ENCODE assay signal across 8 cellular contexts in the genomic region with DNA sequence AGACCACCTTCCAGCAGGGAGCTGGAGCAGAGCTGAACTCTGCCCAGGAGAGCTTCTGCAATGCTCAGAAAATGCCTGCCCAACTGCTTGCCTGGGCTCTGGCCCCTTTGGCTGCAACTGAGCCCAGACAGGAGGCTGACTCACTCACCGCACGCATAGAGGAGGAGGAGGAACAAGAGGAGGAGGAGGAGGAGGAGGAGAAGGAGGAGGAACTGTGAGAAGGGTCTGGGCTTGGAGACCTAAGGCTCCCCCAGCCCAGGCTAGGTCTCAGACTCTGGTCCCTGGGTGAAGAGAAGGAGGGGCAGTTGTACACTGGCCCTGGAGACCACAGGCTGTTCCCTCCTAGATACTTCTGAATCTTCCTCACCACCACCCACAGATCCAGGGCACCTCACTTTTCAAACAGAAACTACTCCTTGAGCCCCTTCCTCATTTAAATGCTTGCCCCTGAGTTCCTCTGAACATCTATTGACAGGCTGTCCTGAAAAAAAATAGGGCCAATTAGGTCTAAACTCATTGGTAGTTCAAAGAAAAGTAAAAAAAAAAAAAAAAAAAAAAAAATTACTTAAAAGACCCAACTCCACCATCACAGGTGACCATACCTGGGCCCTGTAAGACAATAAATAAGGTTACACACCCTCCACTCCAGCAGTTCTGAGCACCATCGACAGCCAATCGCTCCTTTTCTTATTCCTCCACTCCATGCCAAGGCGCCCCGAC. TPM values are rescaled to one million over a fixed set of nuclear protein-coding genes. Genes with fewer than 3 reads are reported as not detected.
A peak's percentile ranks its signal among the peaks of the same experiment; 100 is the strongest.
DNase-seq lines count a peak whose midpoint lies in the region; ATAC-seq, FAIRE-seq and TF ChIP-seq lines count a peak whose summit lies in the region.

No MANE protein-coding gene starts in this region.

- H3K27me3 ChIP-seq in Peyer's patch = no peaks in the 10 kb centered on the region
- H3K27me3 ChIP-seq in rectal smooth muscle tissue (ENCODE audit: control insufficient read depth, insufficient read depth, low read length) = no peaks in the 10 kb centered on the region

- peaks cover 56% of the 10 kb centered on the region for H3K36me3 Mint-ChIP-seq in activated T-helper 17 cell treated with anti-CD3 and anti-CD28 coated beads, Interleukin-2, amount 50 U/mL, for 72 hours (ENCODE audit: low read depth)
- no peaks in the 10 kb centered on the region for H3K36me3 Mint-ChIP-seq in glutamatergic neuron (ENCODE audit: unreplicated experiment)

- H3K9me3 ChIP-seq in Peyer's patch = no peaks in the 10 kb centered on the region

- H3K4me1 Mint-ChIP-seq in activated T-helper 17 cell treated with anti-CD3 and anti-CD28 coated beads, Interleukin-2, amount 50 U/mL, for 72 hours = peaks cover 33% of the 10 kb centered on the region
- H3K4me1 Mint-ChIP-seq in glutamatergic neuron (ENCODE audit: low read depth, unreplicated experiment) = no peaks in the 10 kb centered on the region

- no peaks in the 10 kb centered on the region for H3K9me3 Mint-ChIP-seq in activated T-helper 17 cell treated with anti-CD3 and anti-CD28 coated beads, Interleukin-2, amount 50 U/mL, for 72 hours
- H3K9me3 Mint-ChIP-seq in glutamatergic neuron (ENCODE audit: unreplicated experiment) = no peaks in the 10 kb centered on the region

- H3K36me3 ChIP-seq in Peyer's patch (peaks cover 0 to under 1% (median 0%) of the 10 kb centered on the region in 3 donors), rectal smooth muscle tissue (ENCODE audit: control insufficient read depth, insufficient read depth, low read length) (no peaks in the 10 kb centered on the region)

- H3K27me3 Mint-ChIP-seq in activated T-helper 17 cell treated with anti-CD3 and anti-CD28 coated beads, Interleukin-2, amount 50 U/mL, for 72 hours = peaks cover 3% of the 10 kb centered on the region
- peaks cover 21% of the 10 kb centered on the region for H3K27me3 Mint-ChIP-seq in glutamatergic neuron (ENCODE audit: unreplicated experiment)

- peak overlapping the region; percentile 38 for H3K9ac ChIP-seq in rectal smooth muscle tissue (ENCODE audit: low read length)

- peak; percentile 80 to 93 for TF ChIP-seq POLR2A in Peyer's patch (IDR thresholded peaks at IDR 0.05)

- no peak for TF ChIP-seq CTCF in GM12875 (IDR thresholded peaks at IDR 0.05; ENCODE audit: borderline replicate concordance, insufficient read depth, low read depth, low read length)
- no peak for TF ChIP-seq CTCF in Peyer's patch (IDR thresholded peaks at IDR 0.05)
- no peak for TF ChIP-seq CTCF in glutamatergic neuron (IDR thresholded peaks at IDR 0.05; ENCODE audit: partially characterized antibody, unreplicated experiment)

- H3K4me3 ChIP-seq in GM12875 (ENCODE audit: low read depth, low read length) = peak overlapping the region; percentile 61
- peak overlapping the region; percentile 51 to 61 (median 58) for H3K4me3 ChIP-seq in Peyer's patch
- H3K4me3 ChIP-seq in rectal smooth muscle tissue (ENCODE audit: low read length) = peak overlapping the region; percentile 75

- no peak for FAIRE-seq in GM19239 (lab: Jason Lieb, UNC)

- H3K4me1 ChIP-seq in Peyer's patch (peaks cover 5 to 28% (median 14%) of the 10 kb centered on the region in 4 donors), rectal smooth muscle tissue (ENCODE audit: control insufficient read depth, insufficient read depth, low read length) (no peaks in the 10 kb centered on the region)

- H3K27ac ChIP-seq in Peyer's patch (peak overlapping the region; percentile 67 to 92 (median 78)), rectal smooth muscle tissue (ENCODE audit: low read depth, low read length) (no peak overlapping the region)

- H3K27ac Mint-ChIP-seq in activated T-helper 17 cell treated with anti-CD3 and anti-CD28 coated beads, Interleukin-2, amount 50 U/mL, for 72 hours = peak overlapping the region; percentile 98
- no peak overlapping the region for H3K27ac Mint-ChIP-seq in glutamatergic neuron (ENCODE audit: unreplicated experiment)

- DNase-seq in Peyer's patch = peak in 2 of 3 donors; percentile 83
- no peak for DNase-seq in glutamatergic neuron
- no peak for DNase-seq in cerebellar nuclear complex (lab: John Stamatoyannopoulos, UW)
- no peak for DNase-seq in GM19239 (ENCODE audit: insufficient read length, low spot score)
- no peak for DNase-seq in NCI-H128 (lab: John Stamatoyannopoulos, UW; ENCODE audit: unreplicated experiment)

- peak overlapping the region; percentile 99 for H3K4me3 Mint-ChIP-seq in activated T-helper 17 cell treated with anti-CD3 and anti-CD28 coated beads, Interleukin-2, amount 50 U/mL, for 72 hours
- H3K4me3 Mint-ChIP-seq in glutamatergic neuron (ENCODE audit: unreplicated experiment) = peak overlapping the region; percentile 81

- ATAC-seq in activated T-helper 17 cell treated with anti-CD3 and anti-CD28 coated beads, Interleukin-2, amount 50 U/mL, for 72 hours (replicated peaks) = peak; percentile 81

RNA-seq across cellular contexts. Expression of gene VDR, which starts 0.7 kb away (rescaled TPM):
- total RNA-seq in Peyer's patch (100 to 1,000 TPM in 3 of 4 donors, 10 to 100 TPM in 1; 75.1 to 193 (median 156) TPM), glutamatergic neuron (ENCODE audit: unreplicated experiment) (not detected)
- total RNA-seq in activated T-helper 17 cell treated with anti-CD3 and anti-CD28 coated beads, Interleukin-2, amount 50 U/mL, for 72 hours = 100 to 1,000 TPM in 1 of 2 donors, 10 to 100 TPM in 1; 70.9 to 182 TPM

RNA-seq across cellular contexts. Expression of gene TMEM106C, which starts 59.3 kb away (rescaled TPM):
- total RNA-seq in Peyer's patch (100 to 1,000 TPM in 3 of 4 donors, 10 to 100 TPM in 1; 80.9 to 326 (median 241) TPM), glutamatergic neuron (ENCODE audit: unreplicated experiment) (24.0 TPM)
- 100 to 1,000 TPM; 184 to 207 TPM for total RNA-seq in activated T-helper 17 cell treated with anti-CD3 and anti-CD28 coated beads, Interleukin-2, amount 50 U/mL, for 72 hours

Comparison
In these comparisons a context has a peak if more than half of its experiments do, and no peak if none do; other contexts are left out.
1. DNase-seq: peak in Peyer's patch (2 of 3); none in glutamatergic neuron (single experiment), cerebellar nuclear complex (0 of 2), GM19239 (single experiment) and NCI-H128 (single experiment).
2. RNA of gene VDR, which starts 0.7 kb away (total RNA-seq): 70.9 to 182 TPM in activated T-helper 17 cell treated with anti-CD3 and anti-CD28 coated beads, Interleukin-2, amount 50 U/mL, for 72 hours and 75.1 to 193 TPM in Peyer's patch; not detected in glutamatergic neuron (single experiment); every median in the first group is over 10 times any median in the second.
3. Peak in every context shown above with its lines, with median percentiles within 50 percentile points of each other: H3K4me3 ChIP-seq.